In the genomic region with DNA sequence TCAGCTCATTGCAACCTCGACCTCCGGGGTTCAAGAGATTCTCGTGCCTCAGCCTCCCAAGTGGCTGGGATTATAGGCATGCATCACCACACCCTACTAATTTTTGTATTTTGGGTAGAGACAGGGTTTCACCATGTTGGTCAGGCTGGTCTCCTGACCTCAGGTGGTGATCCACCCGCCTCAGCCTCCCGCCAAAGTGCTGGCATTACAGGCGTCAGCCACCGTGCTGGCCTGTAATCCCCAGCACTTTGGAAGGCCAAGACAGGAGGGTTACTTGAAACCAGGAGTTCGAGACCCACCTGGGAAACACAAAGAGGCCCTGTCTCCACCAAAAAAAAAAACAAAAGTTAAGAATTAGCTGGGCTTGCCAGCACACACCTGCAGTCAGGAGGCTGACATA, we compare ENCODE assay signal across 32 cellular contexts.
"Had no signal": no experiment of that assay in that cellular context is flagged by ENCODE, and none has a peak within 500 bp of the region (broad histone marks: within the 10 kb centered on the region; RNA-seq: fewer than 3 reads in every experiment).

No MANE protein-coding gene starts in this region.

- H3K4me1 ChIP-seq: prostate gland had no signal

- FAIRE-seq: keratinocyte, TTC549 had no signal

- H3K9me3 Mint-ChIP-seq: activated CD4-positive, alpha-beta memory T cell treated with anti-CD3 and anti-CD28 coated beads, Interleukin-2, amount 10 ng/mL, durations not matched to agents 7 days and 5 days; stimulated activated memory B cell treated with anti-CD40 and anti-IgM and Interleukin-4, amounts not matched to agents 10 μg/mL and 1 μg/mL and 100 μg/mL, for 72 hours; stimulated activated naive CD8-positive, alpha-beta T cell treated with anti-CD3 and anti-CD28 coated beads, Interleukin-15, amount 100 ng/mL, for 72 hours had no signal

- H3K27ac Mint-ChIP-seq: activated CD4-positive, alpha-beta memory T cell treated with anti-CD3 and anti-CD28 coated beads, Interleukin-2, amount 10 ng/mL, durations not matched to agents 7 days and 5 days; activated CD8-positive, alpha-beta memory T cell treated with anti-CD3 and anti-CD28 coated beads, Interleukin-2, amount 10 ng/mL, durations not matched to agents 7 days and 5 days; activated naive CD8-positive, alpha-beta T cell; brain; mesothelial cell of epicardium; stimulated activated memory B cell treated with anti-CD40 and anti-IgM and Interleukin-4, amounts not matched to agents 10 μg/mL and 1 μg/mL and 100 μg/mL, for 72 hours; stimulated activated naive CD8-positive, alpha-beta T cell treated with anti-CD3 and anti-CD28 coated beads, Interleukin-15, amount 100 ng/mL, for 72 hours had no signal

- H3K36me3 ChIP-seq: cardiac muscle cell, ovary, prostate gland, upper lobe of left lung, vagina had no signal

- H3K4me3 Mint-ChIP-seq: activated CD4-positive, alpha-beta memory T cell treated with anti-CD3 and anti-CD28 coated beads, Interleukin-2, amount 10 ng/mL, durations not matched to agents 7 days and 5 days; activated CD8-positive, alpha-beta memory T cell treated with anti-CD3 and anti-CD28 coated beads, Interleukin-2, amount 10 ng/mL, durations not matched to agents 7 days and 5 days; activated naive CD8-positive, alpha-beta T cell; brain; mesothelial cell of epicardium; naive thymus-derived CD4-positive, alpha-beta T cell; stimulated activated memory B cell treated with anti-CD40 and anti-IgM and Interleukin-4, amounts not matched to agents 10 μg/mL and 1 μg/mL and 100 μg/mL, for 72 hours; stimulated activated naive CD8-positive, alpha-beta T cell treated with anti-CD3 and anti-CD28 coated beads, Interleukin-15, amount 100 ng/mL, for 72 hours had no signal

- DNase-seq: activated CD4-positive, alpha-beta memory T cell treated with anti-CD3 and anti-CD28 coated beads, Interleukin-2, amount 10 ng/mL, durations not matched to agents 7 days and 5 days; activated CD4-positive, alpha-beta T cell treated with anti-CD3 and anti-CD28 coated beads for 48 hours; activated CD8-positive, alpha-beta memory T cell treated with anti-CD3 and anti-CD28 coated beads, Interleukin-2, amount 10 ng/mL, durations not matched to agents 7 days and 5 days; activated effector memory CD4-positive, alpha-beta T cell treated with Interleukin-2 at 50 U/mL for 16 hours; activated naive CD4-positive, alpha-beta T cell treated with Interleukin-2 at 50 U/mL for 16 hours; aorta; foreskin fibroblast; hippocampal formation; left cardiac atrium; mammary epithelial cell; naive thymus-derived CD4-positive, alpha-beta T cell; ovary; retina; stimulated activated CD4-positive, alpha-beta T cell treated with anti-CD3 and anti-CD28 coated beads, Interleukin-1b, Interleukin-23, amount 100 ng/mL, for 48 hours; stimulated activated CD4-positive, alpha-beta T cell treated with anti-CD3 and anti-CD28 coated beads, Interleukin-4, amount 100 ng/mL, for 4 hours; stimulated activated CD8-positive, alpha-beta memory T cell treated with anti-CD3 and anti-CD28 coated beads, Interleukin-4, amount 100 ng/mL, for 48 hours; stimulated activated naive CD8-positive, alpha-beta T cell treated with anti-CD3 and anti-CD28 coated beads, Interleukin-15, amount 100 ng/mL, for 72 hours; substantia nigra; upper lobe of left lung had no signal

- ATAC-seq: activated CD4-positive, CD25-positive, alpha-beta regulatory T cell treated with anti-CD3 and anti-CD28 coated beads, Interleukin-2, amount 50 U/mL, for 24 hours; activated CD8-positive, alpha-beta memory T cell treated with anti-CD3 and anti-CD28 coated beads, Interleukin-2, amount 10 ng/mL, durations not matched to agents 7 days and 5 days; esophagus mucosa; left cardiac atrium; naive thymus-derived CD4-positive, alpha-beta T cell; stimulated activated memory B cell treated with anti-CD40 and anti-IgM and Interleukin-4, amounts not matched to agents 10 μg/mL and 1 μg/mL and 100 μg/mL, for 72 hours; stimulated activated naive CD8-positive, alpha-beta T cell treated with anti-CD3 and anti-CD28 coated beads, Interleukin-15, amount 100 ng/mL, for 72 hours had no signal

- H3K9me3 ChIP-seq: ovary, prostate gland, upper lobe of left lung, vagina had no signal

- H3K27me3 Mint-ChIP-seq: activated CD4-positive, alpha-beta memory T cell treated with anti-CD3 and anti-CD28 coated beads, Interleukin-2, amount 10 ng/mL, durations not matched to agents 7 days and 5 days; activated CD8-positive, alpha-beta memory T cell treated with anti-CD3 and anti-CD28 coated beads, Interleukin-2, amount 10 ng/mL, durations not matched to agents 7 days and 5 days; activated naive CD8-positive, alpha-beta T cell; brain; naive thymus-derived CD4-positive, alpha-beta T cell; stimulated activated memory B cell treated with anti-CD40 and anti-IgM and Interleukin-4, amounts not matched to agents 10 μg/mL and 1 μg/mL and 100 μg/mL, for 72 hours; stimulated activated naive CD8-positive, alpha-beta T cell treated with anti-CD3 and anti-CD28 coated beads, Interleukin-15, amount 100 ng/mL, for 72 hours had no signal

- H3K4me1 Mint-ChIP-seq: mesothelial cell of epicardium had no signal

- H3K27me3 ChIP-seq: cardiac muscle cell, ovary, upper lobe of left lung, vagina had no signal

- H3K27ac ChIP-seq: cardiac muscle cell, ovary, prostate gland, upper lobe of left lung, vagina, VCaP had no signal

- H3K4me2 ChIP-seq: smooth muscle cell had no signal

- H3K4me3 ChIP-seq: cardiac muscle cell, ovary, prostate gland, smooth muscle cell, upper lobe of left lung, vagina had no signal
